In the genomic region with DNA sequence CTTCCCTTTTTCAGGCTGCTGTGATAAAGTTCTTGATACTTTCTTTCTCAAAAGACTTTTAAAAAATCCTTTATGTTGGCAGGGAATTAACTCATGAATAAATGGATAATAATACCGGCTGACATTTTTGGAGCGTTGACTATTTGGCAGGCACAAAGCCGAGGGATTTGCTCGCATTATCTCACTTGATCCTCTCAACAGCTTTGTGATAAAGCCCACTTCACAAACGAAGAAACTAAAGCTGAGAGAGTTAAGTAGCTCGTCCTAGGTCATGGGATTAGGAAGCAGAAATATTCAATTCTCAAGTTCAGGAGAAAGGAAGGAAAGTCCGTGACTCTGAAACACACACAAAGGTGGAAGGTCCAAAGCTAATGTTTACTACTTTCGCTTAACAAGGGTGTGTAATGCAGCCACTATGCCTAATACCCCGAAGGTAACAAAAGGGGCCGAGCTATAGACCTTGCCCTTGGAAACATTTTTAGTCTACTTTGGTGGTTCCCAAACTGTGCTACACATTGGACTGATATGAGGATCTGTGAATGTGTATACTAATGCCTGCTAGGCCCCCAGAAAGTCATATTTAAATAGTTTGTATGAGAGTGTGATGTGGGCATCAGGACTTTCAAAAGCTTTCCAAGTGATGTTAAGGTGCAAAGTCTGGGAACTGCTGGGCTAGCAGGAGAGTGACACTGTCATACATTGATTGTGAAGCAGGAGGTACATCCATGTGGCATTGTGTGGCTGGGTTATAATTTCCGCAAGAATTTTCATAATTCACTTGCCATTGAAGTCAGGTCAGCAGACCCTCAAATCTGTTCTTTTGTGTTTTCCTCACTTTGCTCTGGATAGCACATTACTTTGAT, we compare ENCODE assay signal across 25 cellular contexts.
"Had no signal": no experiment of that assay in that cellular context is flagged by ENCODE, and none has a peak within 500 bp of the region (broad histone marks: within the 10 kb centered on the region; RNA-seq: fewer than 3 reads in every experiment).

No MANE protein-coding gene starts in this region.

- H3K36me3 ChIP-seq: brain microvascular endothelial cell, upper lobe of left lung had no signal

- H3K36me3 Mint-ChIP-seq: activated naive CD4-positive, alpha-beta T cell treated with anti-CD3 and anti-CD28 coated beads, Interleukin-2, amount 10 ng/mL, durations not matched to agents 7 days and 5 days; stimulated activated memory B cell treated with anti-CD40 and anti-IgM and Interleukin-4, amounts not matched to agents 10 μg/mL and 1 μg/mL and 100 μg/mL, for 72 hours; T-cell had no signal

- H3K9me3 ChIP-seq: testis, upper lobe of left lung had no signal

- H3K4me1 Mint-ChIP-seq: activated naive CD4-positive, alpha-beta T cell treated with anti-CD3 and anti-CD28 coated beads, Interleukin-2, amount 10 ng/mL, durations not matched to agents 7 days and 5 days; activated naive CD8-positive, alpha-beta T cell treated with anti-CD3 and anti-CD28 coated beads, Interleukin-2, amount 50 U/mL, for 24 hours; stimulated activated memory B cell treated with anti-CD40 and anti-IgM and Interleukin-4, amounts not matched to agents 10 μg/mL and 1 μg/mL and 100 μg/mL, for 72 hours had no signal

- FAIRE-seq: colon, keratinocyte had no signal

- H3K4me3 ChIP-seq: lung, smooth muscle cell, testis, upper lobe of left lung had no signal

- H3K4me3 Mint-ChIP-seq: activated naive CD4-positive, alpha-beta T cell treated with anti-CD3 and anti-CD28 coated beads, Interleukin-2, amount 10 ng/mL, durations not matched to agents 7 days and 5 days; activated naive CD8-positive, alpha-beta T cell treated with anti-CD3 and anti-CD28 coated beads, Interleukin-2, amount 50 U/mL, for 24 hours; activated T-cell treated with anti-CD3 and anti-CD28 coated beads, Interleukin-2, amount 50 U/mL, for 4 hours; endodermal cell; neural crest cell; stimulated activated memory B cell treated with anti-CD40 and anti-IgM and Interleukin-4, amounts not matched to agents 10 μg/mL and 1 μg/mL and 100 μg/mL, for 72 hours; T-cell had no signal

- H3K4me2 ChIP-seq: smooth muscle cell had no signal

- H3K27ac ChIP-seq: brain microvascular endothelial cell, testis, upper lobe of left lung had no signal

- H3K4me1 ChIP-seq: testis, upper lobe of left lung had no signal

- H3K9me3 Mint-ChIP-seq: activated naive CD4-positive, alpha-beta T cell treated with anti-CD3 and anti-CD28 coated beads, Interleukin-2, amount 10 ng/mL, durations not matched to agents 7 days and 5 days; activated naive CD8-positive, alpha-beta T cell treated with anti-CD3 and anti-CD28 coated beads, Interleukin-2, amount 50 U/mL, for 24 hours; activated T-cell treated with anti-CD3 and anti-CD28 coated beads, Interleukin-2, amount 50 U/mL, for 4 hours; neural crest cell; stimulated activated memory B cell treated with anti-CD40 and anti-IgM and Interleukin-4, amounts not matched to agents 10 μg/mL and 1 μg/mL and 100 μg/mL, for 72 hours; T-cell had no signal

- H3K27ac Mint-ChIP-seq: activated naive CD4-positive, alpha-beta T cell treated with anti-CD3 and anti-CD28 coated beads, Interleukin-2, amount 10 ng/mL, durations not matched to agents 7 days and 5 days; activated naive CD8-positive, alpha-beta T cell treated with anti-CD3 and anti-CD28 coated beads, Interleukin-2, amount 50 U/mL, for 24 hours; endodermal cell; progenitor cell of endocrine pancreas; stimulated activated memory B cell treated with anti-CD40 and anti-IgM and Interleukin-4, amounts not matched to agents 10 μg/mL and 1 μg/mL and 100 μg/mL, for 72 hours had no signal

- ATAC-seq: activated CD4-positive, CD25-positive, alpha-beta regulatory T cell treated with anti-CD3 and anti-CD28 coated beads, Interleukin-2, amount 50 U/mL, for 24 hours; activated naive CD8-positive, alpha-beta T cell treated with anti-CD3 and anti-CD28 coated beads, Interleukin-2, amount 50 U/mL, for 24 hours; activated T-cell treated with anti-CD3 and anti-CD28 coated beads, Interleukin-2, amount 50 U/mL, for 4 hours; left lobe of liver; right cardiac atrium; stimulated activated memory B cell treated with anti-CD40 and anti-IgM and Interleukin-4, amounts not matched to agents 10 μg/mL and 1 μg/mL and 100 μg/mL, for 72 hours; T-cell had no signal

- H3K27me3 ChIP-seq: brain microvascular endothelial cell, testis, upper lobe of left lung had no signal

- DNase-seq: activated CD4-positive, alpha-beta T cell treated with anti-CD3 and anti-CD28 coated beads, Interleukin-2, amount 50 U/mL, for 1 hour; activated CD8-positive, alpha-beta memory T cell treated with anti-CD3 and anti-CD28 coated beads, Interleukin-2, amount 50 U/mL, for 4 hours; activated naive CD4-positive, alpha-beta T cell treated with anti-CD3 and anti-CD28 coated beads, Interleukin-2, amount 10 ng/mL, durations not matched to agents 7 days and 5 days; activated naive CD8-positive, alpha-beta T cell treated with anti-CD3 and anti-CD28 coated beads, Interleukin-2, amount 50 U/mL, for 24 hours; activated T-cell treated with anti-CD3 and anti-CD28 coated beads, Interleukin-2, amount 50 U/mL, for 4 hours; anterior cingulate cortex; brain microvascular endothelial cell; central memory CD4-positive, alpha-beta T cell; endodermal cell; foreskin melanocyte; midbrain; right cardiac atrium; stimulated activated CD4-positive, alpha-beta T cell treated with anti-CD3 and anti-CD28 coated beads, Interleukin-4, amount 100 ng/mL, for 24 hours; T-cell; testis; upper lobe of left lung had no signal
